Comparison of ENCODE assay signal across 1 cellular context in genomic region chr9:34458013-34458966, GRCh38.
A peak's percentile ranks its signal among the peaks of the same experiment; 100 is the strongest.
TF ChIP-seq lines count a peak whose summit lies in the region.

DNAI1 (plus strand) TSS chr9:34458805; CDS start chr9:34459006, 201 bp downstream.
FAM219A (minus strand) TSS chr9:34458570; CDS start chr9:34458263, 307 bp downstream.

TF ChIP-seq in HepG2, 621 proteins besides CTCF, POLR2A, EP300 and RAD21 (continued from another document and continues in another):
- no peak for TF ChIP-seq PBX3 (CRISPR knock-in tag; IDR thresholded peaks at IDR 0.05; ENCODE audit: borderline replicate concordance)
- no peak for TF ChIP-seq DNMT1 (CRISPR knock-in tag; IDR thresholded peaks at IDR 0.05)
- no peak for TF ChIP-seq DZIP1 (CRISPR knock-in tag; IDR thresholded peaks at IDR 0.05)
- no peak for TF ChIP-seq KDM5A (IDR thresholded peaks at IDR 0.05; ENCODE audit: borderline replicate concordance, low read length)
- 0 out of 2 replicates have a peak, but pooled peaks have one; percentile 9 for TF ChIP-seq ZNF777 (CRISPR knock-in tag; IDR thresholded peaks at IDR 0.05)
- TF ChIP-seq KDM6A (CRISPR knock-in tag; IDR thresholded peaks at IDR 0.05; ENCODE audit: low read depth) = no peak
- no peak for TF ChIP-seq ZNF841 (CRISPR knock-in tag; IDR thresholded peaks at IDR 0.05; ENCODE audit: borderline replicate concordance)
- TF ChIP-seq, protein P1, sequence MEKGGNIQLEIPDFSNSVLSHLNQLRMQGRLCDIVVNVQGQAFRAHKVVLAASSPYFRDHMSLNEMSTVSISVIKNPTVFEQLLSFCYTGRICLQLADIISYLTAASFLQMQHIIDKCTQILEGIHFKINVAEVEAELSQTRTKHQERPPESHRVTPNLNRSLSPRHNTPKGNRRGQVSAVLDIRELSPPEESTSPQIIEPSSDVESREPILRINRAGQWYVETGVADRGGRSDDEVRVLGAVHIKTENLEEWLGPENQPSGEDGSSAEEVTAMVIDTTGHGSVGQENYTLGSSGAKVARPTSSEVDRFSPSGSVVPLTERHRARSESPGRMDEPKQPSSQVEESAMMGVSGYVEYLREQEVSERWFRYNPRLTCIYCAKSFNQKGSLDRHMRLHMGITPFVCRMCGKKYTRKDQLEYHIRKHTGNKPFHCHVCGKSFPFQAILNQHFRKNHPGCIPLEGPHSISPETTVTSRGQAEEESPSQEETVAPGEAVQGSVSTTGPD (CRISPR knock-in tag; IDR thresholded peaks at IDR 0.05) = no peak
- no peak for TF ChIP-seq GATA4 (IDR thresholded peaks at IDR 0.05; ENCODE audit: borderline replicate concordance, low read depth)
- peak; percentile 51; the same call in 1 of the 2 replicates for TF ChIP-seq HNF1B (CRISPR knock-in tag; IDR thresholded peaks at IDR 0.05)
- TF ChIP-seq ZNF34 (CRISPR knock-in tag; IDR thresholded peaks at IDR 0.05; ENCODE audit: borderline replicate concordance) = no peak
- no peak for TF ChIP-seq KLF12 (CRISPR knock-in tag; IDR thresholded peaks at IDR 0.05; ENCODE audit: borderline replicate concordance)
- no peak for TF ChIP-seq ZSCAN20 (CRISPR knock-in tag; IDR thresholded peaks at IDR 0.05; ENCODE audit: borderline replicate concordance)
- TF ChIP-seq ATF4 (CRISPR knock-in tag; IDR thresholded peaks at IDR 0.05) = no peak
- TF ChIP-seq ZNF343 (CRISPR knock-in tag; IDR thresholded peaks at IDR 0.05) = no peak
- TF ChIP-seq REPIN1 (CRISPR knock-in tag; IDR thresholded peaks at IDR 0.05; ENCODE audit: borderline replicate concordance, low read depth) = 0 out of 2 replicates have a peak, but pooled peaks have one; percentile 12
- no peak for TF ChIP-seq TBX2 (CRISPR knock-in tag; IDR thresholded peaks at IDR 0.05; ENCODE audit: borderline replicate concordance)
- TF ChIP-seq AHR (CRISPR knock-in tag; IDR thresholded peaks at IDR 0.05) = no peak
- TF ChIP-seq CEBPB (IDR thresholded peaks at IDR 0.05; ENCODE audit: borderline replicate concordance, low read depth, low read length) = no peak
- TF ChIP-seq, protein P2, sequence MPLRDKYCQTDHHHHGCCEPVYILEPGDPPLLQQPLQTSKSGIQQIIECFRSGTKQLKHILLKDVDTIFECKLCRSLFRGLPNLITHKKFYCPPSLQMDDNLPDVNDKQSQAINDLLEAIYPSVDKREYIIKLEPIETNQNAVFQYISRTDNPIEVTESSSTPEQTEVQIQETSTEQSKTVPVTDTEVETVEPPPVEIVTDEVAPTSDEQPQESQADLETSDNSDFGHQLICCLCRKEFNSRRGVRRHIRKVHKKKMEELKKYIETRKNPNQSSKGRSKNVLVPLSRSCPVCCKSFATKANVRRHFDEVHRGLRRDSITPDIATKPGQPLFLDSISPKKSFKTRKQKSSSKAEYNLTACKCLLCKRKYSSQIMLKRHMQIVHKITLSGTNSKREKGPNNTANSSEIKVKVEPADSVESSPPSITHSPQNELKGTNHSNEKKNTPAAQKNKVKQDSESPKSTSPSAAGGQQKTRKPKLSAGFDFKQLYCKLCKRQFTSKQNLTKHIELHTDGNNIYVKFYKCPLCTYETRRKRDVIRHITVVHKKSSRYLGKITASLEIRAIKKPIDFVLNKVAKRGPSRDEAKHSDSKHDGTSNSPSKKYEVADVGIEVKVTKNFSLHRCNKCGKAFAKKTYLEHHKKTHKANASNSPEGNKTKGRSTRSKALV (CRISPR knock-in tag; IDR thresholded peaks at IDR 0.05) = no peak
- TF ChIP-seq BRCA1 (CRISPR knock-in tag; IDR thresholded peaks at IDR 0.05) = no peak
- TF ChIP-seq ZNF512 (CRISPR knock-in tag; IDR thresholded peaks at IDR 0.05) = no peak
- no peak for TF ChIP-seq MTA1 (CRISPR knock-in tag; IDR thresholded peaks at IDR 0.05; ENCODE audit: borderline replicate concordance)
- TF ChIP-seq, protein P3, sequence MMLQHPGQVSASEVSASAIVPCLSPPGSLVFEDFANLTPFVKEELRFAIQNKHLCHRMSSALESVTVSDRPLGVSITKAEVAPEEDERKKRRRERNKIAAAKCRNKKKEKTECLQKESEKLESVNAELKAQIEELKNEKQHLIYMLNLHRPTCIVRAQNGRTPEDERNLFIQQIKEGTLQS (CRISPR knock-in tag; IDR thresholded peaks at IDR 0.05) = 0 out of 2 replicates have a peak, but pooled peaks have one; percentile 10
- TF ChIP-seq ZKSCAN5 (CRISPR knock-in tag; IDR thresholded peaks at IDR 0.05) = no peak
- no peak for TF ChIP-seq ZNF567 (CRISPR knock-in tag; IDR thresholded peaks at IDR 0.05; ENCODE audit: borderline replicate concordance)
- no peak for TF ChIP-seq RNF219 (CRISPR knock-in tag; IDR thresholded peaks at IDR 0.05)
- TF ChIP-seq YEATS2 (CRISPR knock-in tag; IDR thresholded peaks at IDR 0.05; ENCODE audit: borderline replicate concordance) = peak; percentile 39; the same call in 1 of the 2 replicates
- TF ChIP-seq, protein P4, sequence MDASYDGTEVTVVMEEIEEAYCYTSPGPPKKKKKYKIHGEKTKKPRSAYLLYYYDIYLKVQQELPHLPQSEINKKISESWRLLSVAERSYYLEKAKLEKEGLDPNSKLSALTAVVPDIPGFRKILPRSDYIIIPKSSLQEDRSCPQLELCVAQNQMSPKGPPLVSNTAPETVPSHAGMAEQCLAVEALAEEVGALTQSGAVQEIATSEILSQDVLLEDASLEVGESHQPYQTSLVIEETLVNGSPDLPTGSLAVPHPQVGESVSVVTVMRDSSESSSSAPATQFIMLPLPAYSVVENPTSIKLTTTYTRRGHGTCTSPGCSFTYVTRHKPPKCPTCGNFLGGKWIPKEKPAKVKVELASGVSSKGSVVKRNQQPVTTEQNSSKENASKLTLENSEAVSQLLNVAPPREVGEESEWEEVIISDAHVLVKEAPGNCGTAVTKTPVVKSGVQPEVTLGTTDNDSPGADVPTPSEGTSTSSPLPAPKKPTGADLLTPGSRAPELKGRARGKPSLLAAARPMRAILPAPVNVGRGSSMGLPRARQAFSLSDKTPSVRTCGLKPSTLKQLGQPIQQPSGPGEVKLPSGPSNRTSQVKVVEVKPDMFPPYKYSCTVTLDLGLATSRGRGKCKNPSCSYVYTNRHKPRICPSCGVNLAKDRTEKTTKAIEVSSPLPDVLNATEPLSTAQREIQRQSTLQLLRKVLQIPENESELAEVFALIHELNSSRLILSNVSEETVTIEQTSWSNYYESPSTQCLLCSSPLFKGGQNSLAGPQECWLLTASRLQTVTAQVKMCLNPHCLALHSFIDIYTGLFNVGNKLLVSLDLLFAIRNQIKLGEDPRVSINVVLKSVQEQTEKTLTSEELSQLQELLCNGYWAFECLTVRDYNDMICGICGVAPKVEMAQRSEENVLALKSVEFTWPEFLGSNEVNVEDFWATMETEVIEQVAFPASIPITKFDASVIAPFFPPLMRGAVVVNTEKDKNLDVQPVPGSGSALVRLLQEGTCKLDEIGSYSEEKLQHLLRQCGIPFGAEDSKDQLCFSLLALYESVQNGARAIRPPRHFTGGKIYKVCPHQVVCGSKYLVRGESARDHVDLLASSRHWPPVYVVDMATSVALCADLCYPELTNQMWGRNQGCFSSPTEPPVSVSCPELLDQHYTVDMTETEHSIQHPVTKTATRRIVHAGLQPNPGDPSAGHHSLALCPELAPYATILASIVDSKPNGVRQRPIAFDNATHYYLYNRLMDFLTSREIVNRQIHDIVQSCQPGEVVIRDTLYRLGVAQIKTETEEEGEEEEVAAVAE (CRISPR knock-in tag; IDR thresholded peaks at IDR 0.05; ENCODE audit: borderline replicate concordance) = 0 out of 2 replicates have a peak, but pooled peaks have one; percentile 23
- TF ChIP-seq HOXA5 (CRISPR knock-in tag; IDR thresholded peaks at IDR 0.05) = no peak
- TF ChIP-seq BCL3 (CRISPR knock-in tag; IDR thresholded peaks at IDR 0.05) = no peak
- TF ChIP-seq ADNP (CRISPR knock-in tag; IDR thresholded peaks at IDR 0.05) = no peak
- TF ChIP-seq ZNF83 (CRISPR knock-in tag; IDR thresholded peaks at IDR 0.05; ENCODE audit: borderline replicate concordance) = no peak
- no peak for TF ChIP-seq ZNF180 (CRISPR knock-in tag; IDR thresholded peaks at IDR 0.05; ENCODE audit: borderline replicate concordance, low read depth)
- no peak for TF ChIP-seq ZFP41 (CRISPR knock-in tag; IDR thresholded peaks at IDR 0.05; ENCODE audit: borderline replicate concordance)
- no peak for TF ChIP-seq XBP1 (CRISPR knock-in tag; IDR thresholded peaks at IDR 0.05)
- no peak for TF ChIP-seq TRIM24 (CRISPR knock-in tag; IDR thresholded peaks at IDR 0.05)
